19 cellular contexts compared by ENCODE assay signal in genomic region chr20:37296371-37296770, GRCh38. TPM values are rescaled to one million over a fixed set of nuclear protein-coding genes. Genes with fewer than 3 reads are reported as not detected.
DNase-seq lines count a peak whose midpoint lies in the region; ATAC-seq and TF ChIP-seq lines count a peak whose summit lies in the region.
"Had no signal": no experiment of that assay in that cellular context is flagged by ENCODE, and none has a peak within 500 bp of the region (broad histone marks: within the 10 kb centered on the region; RNA-seq: fewer than 3 reads in every experiment).

No MANE protein-coding gene starts in this region.

- peaks cover 22% of the 10 kb centered on the region for H4K20me1 ChIP-seq in neural progenitor cell (ENCODE audit: low read depth)

- H3K9me3 Mint-ChIP-seq in neural progenitor cell: peaks cover 12% of the 10 kb centered on the region
- H3K9me3 Mint-ChIP-seq: activated CD4-positive, alpha-beta memory T cell treated with anti-CD3 and anti-CD28 coated beads for 36 hours; CD4-positive, alpha-beta T cell; immature natural killer cell had no signal

- H3K27ac Mint-ChIP-seq in neural progenitor cell: no peak overlapping the region
- H3K27ac Mint-ChIP-seq: activated CD4-positive, alpha-beta memory T cell treated with anti-CD3 and anti-CD28 coated beads for 36 hours; CD4-positive, alpha-beta T cell had no signal

- no peak overlapping the region for H2AFZ ChIP-seq in neural progenitor cell (replicated peaks)

- no peak overlapping the region for H3K9ac ChIP-seq in colonic mucosa (ENCODE audit: low read depth in 2 of 2, low read length in 2 of 2)
- H3K9ac ChIP-seq in neural progenitor cell: no peak overlapping the region

- H3K27ac ChIP-seq in colonic mucosa: peak overlapping the region; percentile 69
- H3K27ac ChIP-seq in neural progenitor cell: no peak overlapping the region

- H3K36me3 ChIP-seq in colonic mucosa (peaks cover 2% of the 10 kb centered on the region), neural progenitor cell (peaks cover 8% of the 10 kb centered on the region)

- peaks cover 42% of the 10 kb centered on the region for H3K36me3 Mint-ChIP-seq in neural progenitor cell

- peak; percentile 3 for DNase-seq in DMS153 (lab: John Stamatoyannopoulos, UW)
- DNase-seq in NB4 (ENCODE audit: low read depth): peak; percentile 49
- DNase-seq in colonic mucosa: no peak
- no peak for DNase-seq in neural progenitor cell (ENCODE audit: low spot score)
- DNase-seq in kidney tubule cell (ENCODE audit: low spot score): no peak
- no peak for DNase-seq in cortex of kidney (lab: John Stamatoyannopoulos, UW)
- DNase-seq in NCI-H1436 treated with DMSO at 0.1 percent for 48 hours (lab: John Stamatoyannopoulos, UW): no peak
- DNase-seq: activated CD4-positive, alpha-beta memory T cell treated with anti-CD3 and anti-CD28 coated beads for 36 hours; activated gamma-delta T cell; CD4-positive, alpha-beta T cell; immature natural killer cell; naive B cell; NCI-H1694 treated with DMSO at 0.1 percent for 48 hours; right cardiac atrium had no signal

- peaks cover 14% of the 10 kb centered on the region for H3K4me1 Mint-ChIP-seq in neural progenitor cell

- no peak overlapping the region for H3K4me3 Mint-ChIP-seq in neural progenitor cell
- H3K4me3 Mint-ChIP-seq: activated CD4-positive, alpha-beta memory T cell treated with anti-CD3 and anti-CD28 coated beads for 36 hours; CD4-positive, alpha-beta T cell; immature natural killer cell had no signal

- ATAC-seq in GM18511 (IDR thresholded peaks at IDR 0.05; ENCODE audit: unreplicated experiment): no peak
- ATAC-seq: right cardiac atrium had no signal

- no peaks in the 10 kb centered on the region for H3K27me3 ChIP-seq in colonic mucosa
- no peaks in the 10 kb centered on the region for H3K27me3 ChIP-seq in neural progenitor cell

- intact Hi-C loops in colonic mucosa (cut with DNase I): loop anchor here (10.0 kb wide), 1 partner anchor 48 kb away; the partner anchor contains the start of gene SRC

- H3K4me1 ChIP-seq in colonic mucosa (peaks cover 17% of the 10 kb centered on the region), neural progenitor cell (peaks cover 21% of the 10 kb centered on the region)
- H3K4me1 ChIP-seq: HAP-1 had no signal

- peak overlapping the region; percentile 55 for H3K4me2 ChIP-seq in neural progenitor cell

- peaks cover 18% of the 10 kb centered on the region for H3F3A ChIP-seq in neural progenitor cell (ENCODE audit: low read depth)

- peaks cover 80% of the 10 kb centered on the region for H3K79me2 ChIP-seq in neural progenitor cell (ENCODE audit: low read depth)

- TF ChIP-seq CTCF in NB4 (IDR thresholded peaks at IDR 0.05; ENCODE audit: low read depth, low read length): no peak
- TF ChIP-seq CTCF in colonic mucosa (IDR thresholded peaks at IDR 0.05): no peak
- no peak for TF ChIP-seq CTCF in neural progenitor cell (IDR thresholded peaks at IDR 0.05)

- H3K4me3 ChIP-seq in NB4 (ENCODE audit: low read depth, low read length) (no peak overlapping the region), colonic mucosa (no peak overlapping the region), neural progenitor cell (no peak overlapping the region)
- H3K4me3 ChIP-seq: HAP-1 had no signal

- no peaks in the 10 kb centered on the region for H3K9me3 ChIP-seq in colonic mucosa
- no peaks in the 10 kb centered on the region for H3K9me3 ChIP-seq in neural progenitor cell (ENCODE audit: low read depth)
- H3K9me3 ChIP-seq: HAP-1 had no signal

- no peak for TF ChIP-seq POLR2A in NB4 (IDR thresholded peaks at IDR 0.05; ENCODE audit: extremely low read depth, insufficient read length)

- H3K27me3 Mint-ChIP-seq in neural progenitor cell (ENCODE audit: insufficient read depth, low read depth): peaks cover 2% of the 10 kb centered on the region
- H3K27me3 Mint-ChIP-seq: activated CD4-positive, alpha-beta memory T cell treated with anti-CD3 and anti-CD28 coated beads for 36 hours; CD4-positive, alpha-beta T cell; naive B cell had no signal

RNA-seq across cellular contexts. Expression of gene MANBAL, which starts 6.9 kb away (rescaled TPM):
- total RNA-seq in colonic mucosa (10 to 100 TPM; 27.1 to 44.6 TPM), neural progenitor cell (ENCODE audit: low replicate concordance) (32.7 and 44.8 TPM in 2 replicates)

RNA-seq across cellular contexts. Expression of gene GHRH, which starts 34.8 kb away (rescaled TPM):
- total RNA-seq in colonic mucosa (not detected), neural progenitor cell (ENCODE audit: low replicate concordance) (3.2 TPM in 1 of 2 replicates, not detected in the other)
- total RNA-seq: activated CD4-positive, alpha-beta memory T cell treated with anti-CD3 and anti-CD28 coated beads for 36 hours; CD4-positive, alpha-beta T cell; cerebellum; subcutaneous adipose tissue; T-helper 1 cell treated with Interleukin-12 subunit alpha and Interleukin-12 subunit beta and Interleukin-4 antibody, amounts not matched to agents 30 ng/mL and 1 ng/mL, for 36 hours had no signal

RNA-seq across cellular contexts. Expression of gene SRC, which starts 49.6 kb away (rescaled TPM):
- 100 to 1,000 TPM; 102 to 123 TPM for total RNA-seq in colonic mucosa
- 15.4 and 47.4 TPM in 2 replicates for total RNA-seq in neural progenitor cell (ENCODE audit: low replicate concordance)

Comparison
In these comparisons a context has a peak if more than half of its experiments do, and no peak if none do; other contexts are left out.
1. DNase-seq: peak in DMS153 (single experiment) and NB4 (single experiment); none in colonic mucosa (single experiment), neural progenitor cell (single experiment), kidney tubule cell (single experiment), cortex of kidney (single experiment) and NCI-H1436 treated with DMSO at 0.1 percent for 48 hours (single experiment).